In the genomic region with DNA sequence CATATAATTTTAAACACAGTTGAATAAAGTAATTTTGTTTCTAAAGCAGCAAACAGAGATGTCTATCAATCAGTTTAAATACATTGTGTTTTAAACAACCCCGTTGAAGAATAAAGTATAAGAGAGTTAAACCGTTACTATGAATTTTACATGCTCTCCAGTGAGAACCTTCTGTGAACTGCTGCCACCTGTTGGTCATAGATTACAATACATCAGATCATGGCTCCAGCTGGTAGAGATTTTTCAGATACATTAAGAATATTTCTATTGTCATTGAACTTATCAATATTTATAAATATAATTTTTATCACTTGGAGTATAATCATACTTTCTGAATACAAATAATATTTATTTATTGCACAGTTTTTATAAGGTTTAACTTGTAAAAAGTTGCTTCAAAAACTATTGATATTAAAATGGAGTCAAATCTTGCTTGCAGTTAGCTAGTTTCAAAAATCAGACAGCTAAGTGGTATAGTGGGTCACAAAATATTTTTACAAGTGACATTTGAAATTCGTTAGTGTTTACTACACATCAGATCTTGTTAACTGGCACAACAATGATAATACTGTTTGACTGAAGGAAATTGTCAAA, we compare ENCODE assay signal across 8 cellular contexts.
DNase-seq lines count a peak whose midpoint lies in the region; ATAC-seq, FAIRE-seq and TF ChIP-seq lines count a peak whose summit lies in the region.

No MANE protein-coding gene starts in this region.

- 6 to 11% methylated on average over 3 of the region's 3 CpGs for WGBS in gastroesophageal sphincter (ENCODE audit: low coverage in 1 of 2), 2 donors

- TF ChIP-seq POLR2A in NB4 (IDR thresholded peaks at IDR 0.05; ENCODE audit: extremely low read depth, insufficient read length), result no peak
- TF ChIP-seq POLR2A in gastroesophageal sphincter (IDR thresholded peaks at IDR 0.05), result no peak

- DNase-seq in ACHN (peak; percentile 64), GM10248 (ENCODE audit: extremely low spot score) (peak; percentile 24), NB4 (ENCODE audit: low read depth) (peak; percentile 59), T-cell (no peak)
- peak; percentile 18 for DNase-seq in stimulated activated naive CD8-positive, alpha-beta T cell treated with anti-CD3 and anti-CD28 coated beads, Interleukin-15, Interleukin-2, amounts not matched to agents 100 U/mL and 50 U/mL, for 24 hours

- H3K4me3 ChIP-seq in NB4 (ENCODE audit: low read depth, low read length), result no peak overlapping the region
- no peak overlapping the region for H3K4me3 ChIP-seq in gastroesophageal sphincter

- H3K4me1 ChIP-seq in gastroesophageal sphincter, result no peaks in the 10 kb centered on the region

- in situ Hi-C loops in ACHN (cut with HindIII; ENCODE audit: low pct_ligation_motif_present, low pct_unique_long_range_greater_than_20kb, low sequenced_read_pairs), result no loop called here

- no peaks in the 10 kb centered on the region for H3K36me3 Mint-ChIP-seq in T-cell

- POLR2A ChIA-PET in GM10248 (lab: Yijun Ruan, JAX), result no interaction called here
- POLR2A ChIA-PET in T-cell (lab: Charles Lee), result no interaction called here

- no peaks in the 10 kb centered on the region for H3K36me3 ChIP-seq in gastroesophageal sphincter

- no peak for TF ChIP-seq EP300 in gastroesophageal sphincter (IDR thresholded peaks at IDR 0.05)

- no peak overlapping the region for H3K27ac ChIP-seq in gastroesophageal sphincter

- TF ChIP-seq CTCF in GM10248 (IDR thresholded peaks at IDR 0.05; ENCODE audit: control extremely low read depth, extremely low read depth, low read depth, missing control alignments) (peak; percentile 70), NB4 (IDR thresholded peaks at IDR 0.05; ENCODE audit: low read depth, low read length) (peak; percentile 66), gastroesophageal sphincter (IDR thresholded peaks at IDR 0.05) (peak in 3 of 4 experiments; percentile 35 to 64 (median 55))

- no peaks in the 10 kb centered on the region for H3K9me3 Mint-ChIP-seq in T-cell

- H3K4me1 Mint-ChIP-seq in T-cell, result no peaks in the 10 kb centered on the region

- FAIRE-seq in TTC549 (lab: Jason Lieb, UNC), result peak; percentile 77

- CTCF ChIA-PET in GM10248 (lab: Yijun Ruan, JAX), result interaction anchor here (0.7 to 2.0 kb wide), 7 partner anchors 10 to 1994 kb away, joined by 3 to 13 read pairs (median 5); no protein-coding TSS in a partner anchor
- CTCF ChIA-PET in T-cell (lab: Charles Lee), result no interaction called here

- H3K27me3 ChIP-seq in gastroesophageal sphincter, result no peaks in the 10 kb centered on the region

- no peaks in the 10 kb centered on the region for H3K27me3 Mint-ChIP-seq in T-cell

- H3K27ac Mint-ChIP-seq in T-cell, result no peak overlapping the region

- ATAC-seq in HG02571 (IDR thresholded peaks at IDR 0.05; ENCODE audit: unreplicated experiment) (peak; percentile 79), gastroesophageal sphincter (no peak), T-cell (replicated peaks in 1 of 4) (no peak)
- ATAC-seq in stimulated activated naive CD8-positive, alpha-beta T cell treated with anti-CD3 and anti-CD28 coated beads, Interleukin-15, Interleukin-2, amounts not matched to agents 100 U/mL and 50 U/mL, for 24 hours, result no peak

- H3K9me3 ChIP-seq in gastroesophageal sphincter, result no peaks in the 10 kb centered on the region

- H3K4me3 Mint-ChIP-seq in T-cell, result no peak overlapping the region

Comparison
In these comparisons a context has a peak if more than half of its experiments do, and no peak if none do; other contexts are left out.
1. DNase-seq: peak in ACHN (single experiment), GM10248 (single experiment), NB4 (single experiment) and stimulated activated naive CD8-positive, alpha-beta T cell treated with anti-CD3 and anti-CD28 coated beads, Interleukin-15, Interleukin-2, amounts not matched to agents 100 U/mL and 50 U/mL, for 24 hours (single experiment); none in T-cell (0 of 34).
2. Peak in every context shown above with its lines, with median percentiles within 50 percentile points of each other: CTCF ChIP-seq.